Comparison of ENCODE assay signal across 17 cellular contexts in the genomic region with DNA sequence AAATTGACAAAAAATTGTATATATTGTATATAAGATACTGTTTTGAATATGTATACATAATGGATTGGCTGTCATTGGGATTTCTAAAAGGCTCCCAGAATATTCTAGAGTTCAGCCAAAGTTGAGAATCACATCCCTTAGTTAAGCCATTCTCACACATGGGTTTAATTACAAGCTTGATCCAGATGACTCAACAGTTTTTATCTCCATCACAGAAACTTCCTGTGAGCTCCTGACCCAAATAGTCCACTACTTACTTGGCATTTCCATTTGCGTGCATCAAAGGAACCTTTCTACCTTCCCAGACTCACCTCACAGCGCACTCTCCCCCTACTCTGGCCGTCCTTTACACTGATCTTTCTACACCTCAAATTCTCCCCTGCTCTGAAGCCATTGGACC.
DNase-seq lines count a peak whose midpoint lies in the region; TF ChIP-seq lines count a peak whose summit lies in the region.
"Had no signal": no experiment of that assay in that cellular context is flagged by ENCODE, and none has a peak within 500 bp of the region (broad histone marks: within the 10 kb centered on the region; RNA-seq: fewer than 3 reads in every experiment).

No MANE protein-coding gene starts in this region.

- H4K20me1 ChIP-seq in GM23248 (ENCODE audit: insufficient read depth), result no peaks in the 10 kb centered on the region

- no peaks in the 10 kb centered on the region for H3K27me3 ChIP-seq in GM23248 (replicated peaks; ENCODE audit: insufficient read depth)
- H3K27me3 ChIP-seq: Peyer's patch, testis had no signal

- H3F3A ChIP-seq in GM23248 (ENCODE audit: insufficient read depth), result 0 out of 2 replicates have a peak, but pooled peaks cover 3% of the 10 kb centered on the region

- no peak for TF ChIP-seq CTCF in fibroblast of mammary gland (conservative IDR thresholded peaks at IDR 0.05; ENCODE audit: control insufficient read depth, insufficient read depth, low read depth, low read length)

- in situ Hi-C loops in GM23248 (cut with MboI), result no loop called here

- no peak overlapping the region for H3K9ac ChIP-seq in GM23248
- H3K9ac ChIP-seq: parathyroid adenoma had no signal

- no peaks in the 10 kb centered on the region for H3K79me2 ChIP-seq in GM23248 (ENCODE audit: insufficient read depth)
- H3K79me2 ChIP-seq: parathyroid adenoma had no signal

- no peaks in the 10 kb centered on the region for H3K9me2 ChIP-seq in GM23248 (ENCODE audit: insufficient read depth)

- H3K9me3 ChIP-seq in GM23248 (ENCODE audit: low read depth), result no peaks in the 10 kb centered on the region
- H3K9me3 ChIP-seq: Peyer's patch, testis had no signal

- H2AFZ ChIP-seq in GM23248, result no peak overlapping the region
- H2AFZ ChIP-seq: GM23338, parathyroid adenoma had no signal

- H3K4me3 ChIP-seq in GM23248, result no peak overlapping the region
- H3K4me3 ChIP-seq in fibroblast of mammary gland (ENCODE audit: control insufficient read depth, low read depth, low read length), result no peak overlapping the region
- H3K4me3 ChIP-seq: GM23338, Peyer's patch, testis had no signal

- H3K36me3 ChIP-seq in GM23248 (ENCODE audit: low read depth), result no peaks in the 10 kb centered on the region
- H3K36me3 ChIP-seq: Peyer's patch had no signal

- H3K27ac ChIP-seq in GM23248, result 0 out of 2 replicates have a peak overlapping the region, but pooled peaks have one; percentile 6
- H3K27ac ChIP-seq: HL-60, parathyroid adenoma, Peyer's patch, testis had no signal

- peaks cover 35% of the 10 kb centered on the region for H3K4me1 ChIP-seq in GM23248 (ENCODE audit: insufficient read depth)
- H3K4me1 ChIP-seq: parathyroid adenoma, Peyer's patch, testis had no signal

- WGBS in GM23248 (ENCODE audit: low coverage in 1 of 2, low lambda C conversion rate in 2 of 2, missing lambda C conversion rate in 2 of 2), 2 experiments, result 35 to 48% methylated on average over 3 of the region's 3 CpGs

- DNase-seq in GM23248 (peak; percentile 90), SW480 (ENCODE audit: low spot score) (peak; percentile 20), fibroblast of mammary gland (ENCODE audit: low read depth) (peak; percentile 92), stromal cell of bone marrow (ENCODE audit: low read depth) (peak; percentile 43), SIG-M5 treated with dmso at 0.1 percent for 504 hours (lab: John Stamatoyannopoulos, UW; ENCODE audit: unreplicated experiment) (no peak), NOMO-1 treated with dmso at 0.1 percent for 144 hours (lab: John Stamatoyannopoulos, UW; ENCODE audit: unreplicated experiment) (no peak), ureter (ENCODE audit: low spot score) (no peak)
- DNase-seq: activated CD4-positive, alpha-beta T cell treated with anti-CD3 and anti-CD28 coated beads, Interleukin-2, amount 50 U/mL, for 4 hours; cerebellar nuclear complex; DMS153; KBM-7; NCI-H1105; Peyer's patch; testis had no signal

- peak overlapping the region; percentile 63 for H3K4me2 ChIP-seq in GM23248 (ENCODE audit: unreplicated experiment)
- H3K4me2 ChIP-seq: GM23338 had no signal

Comparison
In these comparisons a context has a peak if more than half of its experiments do, and no peak if none do; other contexts are left out.
1. DNase-seq: peak in GM23248 (single experiment), SW480 (single experiment), fibroblast of mammary gland (single experiment) and stromal cell of bone marrow (single experiment); none in SIG-M5 treated with dmso at 0.1 percent for 504 hours (single experiment), NOMO-1 treated with dmso at 0.1 percent for 144 hours (single experiment) and ureter (single experiment).